ENCODE assay signal across 27 cellular contexts in genomic region chr4:94274912-94275311, GRCh38.
A peak's percentile ranks its signal among the peaks of the same experiment; 100 is the strongest.
DNase-seq lines count a peak whose midpoint lies in the region; FAIRE-seq and TF ChIP-seq lines count a peak whose summit lies in the region.
"Had no signal": no experiment of that assay in that cellular context is flagged by ENCODE, and none has a peak within 500 bp of the region (broad histone marks: within the 10 kb centered on the region; RNA-seq: fewer than 3 reads in every experiment).

No MANE protein-coding gene starts in this region.

- H3K4me1 Mint-ChIP-seq in HFFc6 (ENCODE audit: low read depth), result peaks cover 33% of the 10 kb centered on the region
- H3K4me1 Mint-ChIP-seq in astrocyte (ENCODE audit: low read depth, unreplicated experiment), result no peaks in the 10 kb centered on the region
- H3K4me1 Mint-ChIP-seq: naive B cell had no signal

- no peaks in the 10 kb centered on the region for H4K20me1 ChIP-seq in astrocyte (ENCODE audit: insufficient read depth, low read length)

- DNase-seq in AG08396 (ENCODE audit: low spot score) (peak; percentile 21), HFFc6 (peak; percentile 70), astrocyte (ENCODE audit: low read depth) (peak; percentile 57), iris pigment epithelial cell (ENCODE audit: low read depth) (peak; percentile 45), KG1 (lab: John Stamatoyannopoulos, UW) (no peak), HuH-7.5 (ENCODE audit: low spot score) (no peak), 8988T (no peak), D721Med (ENCODE audit: insufficient read length, low spot score) (no peak)
- DNase-seq: ACHN; activated CD8-positive, alpha-beta memory T cell treated with anti-CD3 and anti-CD28 coated beads for 24 hours; activated naive CD4-positive, alpha-beta T cell treated with Interleukin-2 at 50 U/mL for 16 hours; activated T-cell treated with anti-CD3 and anti-CD28 coated beads, Interleukin-2, amount 50 U/mL, for 48 hours; CD4-positive, CD25-positive, alpha-beta regulatory T cell; central memory CD4-positive, alpha-beta T cell; dorsolateral prefrontal cortex; heart left ventricle; naive B cell; NCI-H146; NCI-H2171; NCI-H526; occipital lobe; SJCRH30; stimulated activated CD4-positive, alpha-beta T cell treated with anti-CD3 and anti-CD28 coated beads, Interleukin-1b, Interleukin-23, amount 100 ng/mL, for 48 hours; T-helper 1 cell had no signal

- H3K9me3 ChIP-seq in astrocyte (ENCODE audit: insufficient read depth, low read depth, low read length), result no peaks in the 10 kb centered on the region
- H3K9me3 ChIP-seq: heart left ventricle, SJCRH30 had no signal

- TF ChIP-seq CTCF in HFFc6 (IDR thresholded peaks at IDR 0.05), result no peak
- no peak for TF ChIP-seq CTCF in astrocyte (IDR thresholded peaks at IDR 0.05; ENCODE audit: insufficient read depth, low read depth, low read length)
- no peak for TF ChIP-seq CTCF in D721Med (IDR thresholded peaks at IDR 0.05; ENCODE audit: insufficient read depth, missing control alignments)

- H3K36me3 Mint-ChIP-seq in HFFc6 (ENCODE audit: low read depth) (peaks cover 28% of the 10 kb centered on the region), astrocyte (ENCODE audit: low read depth, unreplicated experiment) (no peaks in the 10 kb centered on the region)

- peak overlapping the region; percentile 49 for H3K27ac ChIP-seq in astrocyte (ENCODE audit: low read depth, low read length)
- H3K27ac ChIP-seq: dorsolateral prefrontal cortex, heart left ventricle, SJCRH30, skin epidermis had no signal

- H3K4me3 ChIP-seq in astrocyte (ENCODE audit: insufficient read depth, low read depth, low read length), result no peak overlapping the region
- H3K4me3 ChIP-seq: dorsolateral prefrontal cortex, heart left ventricle, K562, SJCRH30, skin epidermis had no signal

- H3K9ac ChIP-seq in astrocyte (ENCODE audit: low read length), result no peak overlapping the region

- H3K27ac Mint-ChIP-seq in HFFc6, result peak overlapping the region; percentile 63
- H3K27ac Mint-ChIP-seq in astrocyte (ENCODE audit: unreplicated experiment), result no peak overlapping the region
- H3K27ac Mint-ChIP-seq: CD4-positive, CD25-positive, alpha-beta regulatory T cell; naive B cell had no signal

- H3K4me2 ChIP-seq in astrocyte (ENCODE audit: low read length), result peak overlapping the region; percentile 30

- FAIRE-seq in astrocyte (lab: Jason Lieb, UNC) (peak; percentile 89), D721Med (lab: Jason Lieb, UNC) (no peak)
- FAIRE-seq: K562, TTC549 had no signal

- H3K27me3 ChIP-seq in astrocyte (ENCODE audit: insufficient read depth, low read length), result no peaks in the 10 kb centered on the region
- H3K27me3 ChIP-seq: dorsolateral prefrontal cortex, heart left ventricle, SJCRH30 had no signal

- H3K27me3 Mint-ChIP-seq in HFFc6 (ENCODE audit: insufficient read depth) (no peaks in the 10 kb centered on the region), astrocyte (ENCODE audit: low read depth, unreplicated experiment) (no peaks in the 10 kb centered on the region)
- H3K27me3 Mint-ChIP-seq: CD4-positive, CD25-positive, alpha-beta regulatory T cell; naive B cell had no signal

- H3K9me3 Mint-ChIP-seq in HFFc6, result no peaks in the 10 kb centered on the region
- no peaks in the 10 kb centered on the region for H3K9me3 Mint-ChIP-seq in astrocyte (ENCODE audit: unreplicated experiment)
- H3K9me3 Mint-ChIP-seq: CD4-positive, CD25-positive, alpha-beta regulatory T cell; naive B cell had no signal

- peaks cover 29% of the 10 kb centered on the region for H3K36me3 ChIP-seq in astrocyte (ENCODE audit: insufficient read depth, low read length)

- H2AFZ ChIP-seq in astrocyte (ENCODE audit: low read depth, low read length), result no peak overlapping the region

- H3K4me3 Mint-ChIP-seq in HFFc6 (no peak overlapping the region), astrocyte (ENCODE audit: unreplicated experiment) (no peak overlapping the region)
- H3K4me3 Mint-ChIP-seq: CD4-positive, CD25-positive, alpha-beta regulatory T cell; naive B cell had no signal

- H3K79me2 ChIP-seq in astrocyte (ENCODE audit: insufficient read depth, low read length), result no peaks in the 10 kb centered on the region

- H3K4me1 ChIP-seq in astrocyte (ENCODE audit: insufficient read depth, low read length), result peaks cover 4% of the 10 kb centered on the region
- H3K4me1 ChIP-seq: heart left ventricle, SJCRH30 had no signal

Comparison
In these comparisons a context has a peak if more than half of its experiments do, and no peak if none do; other contexts are left out.
1. DNase-seq: peak in AG08396 (single experiment), HFFc6 (single experiment), astrocyte (single experiment) and iris pigment epithelial cell (single experiment); none in KG1 (single experiment), HuH-7.5 (single experiment), 8988T (single experiment) and D721Med (single experiment).